21 cellular contexts compared by ENCODE assay signal in genomic region chr13:27627377-27627776, GRCh38. TPM values are rescaled to one million over a fixed set of nuclear protein-coding genes. Genes with fewer than 3 reads are reported as not detected.
DNase-seq lines count a peak whose midpoint lies in the region; ATAC-seq and TF ChIP-seq lines count a peak whose summit lies in the region.
"Had no signal": no experiment of that assay in that cellular context is flagged by ENCODE, and none has a peak within 500 bp of the region (broad histone marks: within the 10 kb centered on the region; RNA-seq: fewer than 3 reads in every experiment).

No MANE protein-coding gene starts in this region.

- no peak overlapping the region for H3K4me3 ChIP-seq in CD8-positive, alpha-beta memory T cell (ENCODE audit: low read length)
- no peak overlapping the region for H3K4me3 ChIP-seq in OCI-LY3 (ENCODE audit: low read length)

- in situ Hi-C loops in ACHN (cut with HindIII; ENCODE audit: low pct_ligation_motif_present, low pct_unique_long_range_greater_than_20kb, low sequenced_read_pairs) = no loop called here

- H3K4me3 Mint-ChIP-seq in CD8-positive, alpha-beta memory T cell = peak overlapping the region in 1 of 7 donors; percentile 30
- no peak overlapping the region for H3K4me3 Mint-ChIP-seq in natural killer cell
- H3K4me3 Mint-ChIP-seq: B cell, CD14-positive monocyte had no signal

- H3K27ac Mint-ChIP-seq in CD8-positive, alpha-beta memory T cell = peak overlapping the region in 5 of 8 donors; percentile 3 to 93 (median 41)
- H3K27ac Mint-ChIP-seq in natural killer cell = peak overlapping the region; percentile 4 to 60
- H3K27ac Mint-ChIP-seq: B cell had no signal

- CTCF ChIA-PET in CD8-positive, alpha-beta memory T cell (lab: Charles Lee) = interaction anchor here (1.1 kb wide), 1 partner anchor 95 kb away, joined by 3 read pairs; no protein-coding TSS in a partner anchor

- no peaks in the 10 kb centered on the region for H3K27me3 ChIP-seq in CD8-positive, alpha-beta memory T cell (ENCODE audit: insufficient read depth, low read length, poor library complexity, severe bottlenecking)
- no peaks in the 10 kb centered on the region for H3K27me3 ChIP-seq in OCI-LY3 (ENCODE audit: low read depth, low read length)

- ATAC-seq in natural killer cell = no peak
- ATAC-seq: HCT116 had no signal

- DNase-seq in NCI-H510A treated with DMSO at 0.1 percent for 48 hours (lab: John Stamatoyannopoulos, UW) (peak; percentile 25), NCI-H510A (lab: John Stamatoyannopoulos, UW) (no peak), natural killer cell (no peak), NCI-H1105 treated with DMSO at 0.1 percent for 48 hours (lab: John Stamatoyannopoulos, UW) (no peak), ACHN (no peak)
- no peak for DNase-seq in CD8-positive, alpha-beta memory T cell
- DNase-seq in stimulated activated CD4-positive, alpha-beta T cell treated with anti-CD3 and anti-CD28 coated beads, Interleukin-4, amount 100 ng/mL, for 24 hours = no peak
- DNase-seq: COR-L47, DND-41, KBM-7, NCI-H1092 treated with DMSO at 0.1 percent for 48 hours, NCI-H146, NCI-H2081 treated with DMSO at 0.1 percent for 48 hours, NCI-H226, NCI-H524 treated with DMSO at 0.1 percent for 48 hours, SHP77, SW 1271 had no signal

- H3K79me2 ChIP-seq in OCI-LY3 (ENCODE audit: low read length) = peaks cover 98% of the 10 kb centered on the region

- intact Hi-C loops in natural killer cell (cut with micrococcal nuclease) = no loop called here

- peaks cover 75 to 91% (median 90%) of the 10 kb centered on the region in 3 donors for H3K4me1 Mint-ChIP-seq in CD8-positive, alpha-beta memory T cell
- H3K4me1 Mint-ChIP-seq in natural killer cell = peaks cover 72 to 77% of the 10 kb centered on the region in 2 donors

- H3K36me3 ChIP-seq in CD8-positive, alpha-beta memory T cell (ENCODE audit: insufficient read depth, low read length) = peaks cover 3% of the 10 kb centered on the region
- peaks cover 71% of the 10 kb centered on the region for H3K36me3 ChIP-seq in OCI-LY3 (replicated peaks; ENCODE audit: low read depth, low read length)

- no peaks in the 10 kb centered on the region for H3K9me3 Mint-ChIP-seq in CD8-positive, alpha-beta memory T cell
- no peaks in the 10 kb centered on the region for H3K9me3 Mint-ChIP-seq in natural killer cell
- H3K9me3 Mint-ChIP-seq: CD14-positive monocyte had no signal

- POLR2A ChIA-PET in CD8-positive, alpha-beta memory T cell (lab: Charles Lee) = interaction anchor here (0.6 to 0.8 kb wide), 2 partner anchors 205 to 284 kb away, joined by 4 to 7 read pairs; no protein-coding TSS in a partner anchor

- H4K20me1 ChIP-seq in OCI-LY3 (ENCODE audit: insufficient read depth, low read length) = peaks cover 82% of the 10 kb centered on the region

- no peak overlapping the region for H2AFZ ChIP-seq in OCI-LY3 (ENCODE audit: low read depth, low read length)

- no peak overlapping the region for H3K9ac ChIP-seq in OCI-LY3 (ENCODE audit: low read length)

- H3K9me3 ChIP-seq in CD8-positive, alpha-beta memory T cell (ENCODE audit: low read length) = no peaks in the 10 kb centered on the region
- no peaks in the 10 kb centered on the region for H3K9me3 ChIP-seq in OCI-LY3 (ENCODE audit: insufficient read depth, low read length)

- no peak overlapping the region for H3K27ac ChIP-seq in CD8-positive, alpha-beta memory T cell (ENCODE audit: low read depth, low read length)
- H3K27ac ChIP-seq in OCI-LY3 (ENCODE audit: low read length) = no peak overlapping the region

- peak overlapping the region; percentile 16; the same call in 1 of the 2 replicates for H3K4me2 ChIP-seq in OCI-LY3 (ENCODE audit: low read length)

- peaks cover 16% of the 10 kb centered on the region for H3K4me1 ChIP-seq in CD8-positive, alpha-beta memory T cell (ENCODE audit: insufficient read depth, low read length)
- H3K4me1 ChIP-seq in OCI-LY3 (ENCODE audit: low read length) = peaks cover 45% of the 10 kb centered on the region

- TF ChIP-seq CTCF in OCI-LY3 (IDR thresholded peaks at IDR 0.05; ENCODE audit: low read depth, low read length) = no peak
- TF ChIP-seq CTCF in natural killer cell (IDR thresholded peaks at IDR 0.05) = no peak

- H3K36me3 Mint-ChIP-seq in CD8-positive, alpha-beta memory T cell = peaks cover 0 to 58% (median 17%) of the 10 kb centered on the region in 3 donors
- H3K36me3 Mint-ChIP-seq in natural killer cell = no peaks in the 10 kb centered on the region

- H3K27me3 Mint-ChIP-seq in CD8-positive, alpha-beta memory T cell = no peaks in the 10 kb centered on the region
- H3K27me3 Mint-ChIP-seq in natural killer cell (ENCODE audit: low read depth in 2 of 2) = no peaks in the 10 kb centered on the region
- H3K27me3 Mint-ChIP-seq: B cell had no signal

RNA-seq across cellular contexts. Expression of gene POLR1D, which starts 5.7 kb away (rescaled TPM):
- total RNA-seq in CD8-positive, alpha-beta memory T cell = 100 to 1,000 TPM; 134 to 137 TPM
- 135 TPM for polyA plus RNA-seq in CD8-positive, alpha-beta memory T cell
- 100 to 1,000 TPM; 109 to 132 (median 116) TPM for total RNA-seq in natural killer cell

RNA-seq across cellular contexts. Expression of gene LNX2, which starts 7.0 kb away (rescaled TPM):
- total RNA-seq in CD8-positive, alpha-beta memory T cell = 1 to 10 TPM; 4.4 to 4.7 TPM
- 5.0 TPM for polyA plus RNA-seq in CD8-positive, alpha-beta memory T cell
- 1 to 10 TPM; 4.5 to 6.6 (median 5.0) TPM for total RNA-seq in natural killer cell
